In the genomic region with DNA sequence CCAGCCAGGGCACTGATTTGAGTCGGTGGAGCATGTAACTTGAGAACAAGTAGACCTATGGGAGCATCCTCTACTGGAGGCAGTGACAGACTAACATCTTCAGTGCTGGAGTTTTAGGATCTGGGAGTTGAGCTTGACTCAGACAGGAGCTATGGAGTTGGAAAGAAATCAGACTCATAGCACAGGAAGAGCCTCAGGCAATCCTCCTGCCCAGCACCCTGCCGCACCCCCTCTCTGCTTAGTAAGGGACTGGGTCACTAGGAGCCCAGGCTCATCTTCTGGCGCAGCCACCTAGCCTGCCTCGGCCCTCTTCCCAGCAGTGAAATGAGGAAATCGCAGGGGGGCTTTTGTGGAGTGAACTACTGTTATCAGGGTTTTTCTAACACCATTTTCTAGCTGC, we compare ENCODE assay signal across 11 cellular contexts. TPM values are rescaled to one million over a fixed set of nuclear protein-coding genes. Genes with fewer than 3 reads are reported as not detected.
DNase-seq lines count a peak whose midpoint lies in the region; ATAC-seq and TF ChIP-seq lines count a peak whose summit lies in the region.
"Had no signal": no experiment of that assay in that cellular context is flagged by ENCODE, and none has a peak within 500 bp of the region (broad histone marks: within the 10 kb centered on the region; RNA-seq: fewer than 3 reads in every experiment).

No MANE protein-coding gene starts in this region.

- no peaks in the 10 kb centered on the region for H3K36me3 ChIP-seq in endodermal cell (ENCODE audit: control insufficient read depth, insufficient read depth, low read length)

- H3K4me1 ChIP-seq in endodermal cell (ENCODE audit: control insufficient read depth, insufficient read depth, low read length): no peaks in the 10 kb centered on the region

- POLR2A ChIA-PET in activated CD4-positive, alpha-beta T cell treated with anti-CD3 and anti-CD28 coated beads for 36 hours (lab: Charles Lee): interaction anchor here (1.7 to 6.0 kb wide), 3 partner anchors 8 to 15 kb away, joined by 4 to 144 read pairs (median 58); no protein-coding TSS in a partner anchor
- POLR2A ChIA-PET in HEK293T (lab: Yijun Ruan, JAX): interaction anchor here (1.7 kb wide), 1 partner anchor 9 kb away, joined by 7 read pairs; no protein-coding TSS in a partner anchor

- H3K27me3 Mint-ChIP-seq in activated CD4-positive, alpha-beta T cell treated with anti-CD3 and anti-CD28 coated beads for 36 hours: no peaks in the 10 kb centered on the region
- peaks cover 20% of the 10 kb centered on the region for H3K27me3 Mint-ChIP-seq in endodermal cell (ENCODE audit: insufficient read depth)

- peaks cover 78% of the 10 kb centered on the region for H3K36me3 Mint-ChIP-seq in activated CD4-positive, alpha-beta T cell treated with anti-CD3 and anti-CD28 coated beads for 36 hours (ENCODE audit: low read depth)
- H3K36me3 Mint-ChIP-seq in endodermal cell (ENCODE audit: low read depth): no peaks in the 10 kb centered on the region

- H3K27me3 ChIP-seq in endodermal cell (ENCODE audit: control insufficient read depth, insufficient read depth, low read length, poor library complexity, severe bottlenecking): peaks cover 23% of the 10 kb centered on the region

- no peak overlapping the region for H3K27ac ChIP-seq in endodermal cell (ENCODE audit: low read depth, low read length)

- TF ChIP-seq CTCF in endodermal cell (conservative IDR thresholded peaks at IDR 0.05): no peak

- H3K9ac ChIP-seq in endodermal cell (ENCODE audit: extremely low read depth, low read length, poor library complexity, severe bottlenecking): no peak overlapping the region

- peak overlapping the region; percentile 97 for H3K4me3 Mint-ChIP-seq in activated CD4-positive, alpha-beta T cell treated with anti-CD3 and anti-CD28 coated beads for 36 hours
- no peak overlapping the region for H3K4me3 Mint-ChIP-seq in endodermal cell

- CTCF ChIA-PET in activated CD4-positive, alpha-beta T cell treated with anti-CD3 and anti-CD28 coated beads for 36 hours (lab: Charles Lee): interaction anchor here (0.9 to 9.2 kb wide), 3 partner anchors 11 to 221 kb away, joined by 3 to 95 read pairs (median 3); partner anchors contain the start of gene CNNM4
- CTCF ChIA-PET in HEK293T (lab: Yijun Ruan, JAX): interaction anchor here (1.0 kb wide), 1 partner anchor 54 kb away, joined by 3 read pairs; no protein-coding TSS in a partner anchor

- WGBS in endodermal cell (ENCODE audit: insufficient coverage in 1 of 2, insufficient read length in 1 of 2), 2 experiments: 36 to 65% methylated on average over 2 to 5 of the region's 5 CpGs

- peak overlapping the region; percentile 96 for H3K27ac Mint-ChIP-seq in activated CD4-positive, alpha-beta T cell treated with anti-CD3 and anti-CD28 coated beads for 36 hours
- H3K27ac Mint-ChIP-seq in endodermal cell: no peak overlapping the region

- no peak for DNase-seq in activated CD4-positive, alpha-beta T cell treated with anti-CD3 and anti-CD28 coated beads for 36 hours
- no peak for DNase-seq in activated CD4-positive, alpha-beta T cell treated with anti-CD3 and anti-CD28 coated beads for 48 hours
- DNase-seq in SW 1271 (lab: John Stamatoyannopoulos, UW) (peak; percentile 14 to 40), endodermal cell (peak; percentile 42), renal cortical epithelial cell (ENCODE audit: low read depth) (peak; percentile 35), HuH-7 (ENCODE audit: low spot score) (no peak), HEK293T (ENCODE audit: extremely low spot score) (no peak)
- DNase-seq: effector memory CD4-positive, alpha-beta T cell; left colon; NCI-H146 had no signal

- peaks cover 71% of the 10 kb centered on the region for H3K4me1 Mint-ChIP-seq in activated CD4-positive, alpha-beta T cell treated with anti-CD3 and anti-CD28 coated beads for 36 hours
- peaks cover 22% of the 10 kb centered on the region for H3K4me1 Mint-ChIP-seq in endodermal cell

- no peak for ATAC-seq in activated CD4-positive, alpha-beta T cell treated with anti-CD3 and anti-CD28 coated beads for 36 hours
- no peak for ATAC-seq in HG03432 (IDR thresholded peaks at IDR 0.05; ENCODE audit: unreplicated experiment)
- ATAC-seq: left colon had no signal

- H3K9me3 ChIP-seq in endodermal cell (ENCODE audit: control insufficient read depth, low read length): no peaks in the 10 kb centered on the region

- no peak overlapping the region for H3K4me3 ChIP-seq in endodermal cell (ENCODE audit: low read length)

- H3K9me3 Mint-ChIP-seq in activated CD4-positive, alpha-beta T cell treated with anti-CD3 and anti-CD28 coated beads for 36 hours (ENCODE audit: low read depth): no peaks in the 10 kb centered on the region
- peaks cover 2% of the 10 kb centered on the region for H3K9me3 Mint-ChIP-seq in endodermal cell

- intact Hi-C loops in activated CD4-positive, alpha-beta T cell treated with anti-CD3 and anti-CD28 coated beads for 36 hours (cut with DNase I, micrococcal nuclease): no loop called here

TF ChIP-seq in HEK293T, 16 proteins besides CTCF, POLR2A, EP300 and RAD21:
- TF ChIP-seq TARDBP (IDR thresholded peaks at IDR 0.05) (no peak), ARNT (IDR thresholded peaks at IDR 0.05) (no peak), ZNF384 (IDR thresholded peaks at IDR 0.05) (no peak), L3MBTL2 (conservative IDR thresholded peaks at IDR 0.05) (no peak), NFRKB (IDR thresholded peaks at IDR 0.05) (no peak), FOXM1 (IDR thresholded peaks at IDR 0.05; ENCODE audit: borderline replicate concordance) (no peak), FOXA1 (IDR thresholded peaks at IDR 0.05) (no peak), PKNOX1 (IDR thresholded peaks at IDR 0.05) (no peak), FOXK2 (IDR thresholded peaks at IDR 0.05) (no peak), HDGF (IDR thresholded peaks at IDR 0.05; ENCODE audit: borderline replicate concordance) (no peak)

RNA-seq across cellular contexts. Expression of gene ARID5A, which starts 3.6 kb away (rescaled TPM):
- 100 to 1,000 TPM; 179 to 191 TPM for total RNA-seq in activated CD4-positive, alpha-beta T cell treated with anti-CD3 and anti-CD28 coated beads for 36 hours
- total RNA-seq in endodermal cell: 1 to 10 TPM; 1.8 to 3.5 TPM
- 6.4 TPM for polyA plus RNA-seq in endodermal cell (2013, experiment 1 of 2)
- 6.9 TPM for polyA plus RNA-seq in endodermal cell (2013, experiment 2 of 2)
- 3.3 and 6.6 TPM in 2 replicates for total RNA-seq in renal cortical epithelial cell

RNA-seq across cellular contexts. Expression of gene NEURL3, which starts 35.0 kb away (rescaled TPM):
- total RNA-seq in activated CD4-positive, alpha-beta T cell treated with anti-CD3 and anti-CD28 coated beads for 36 hours: under 1 TPM; 0.33 to 0.41 TPM
- not detected for total RNA-seq in endodermal cell
- polyA plus RNA-seq in endodermal cell (2013, experiment 1 of 2): not detected
- not detected for polyA plus RNA-seq in endodermal cell (2013, experiment 2 of 2)
- 9.0 and 31.1 TPM in 2 replicates for total RNA-seq in renal cortical epithelial cell

Comparison
In these comparisons a context has a peak if more than half of its experiments do, and no peak if none do; other contexts are left out.
1. DNase-seq: peak in SW 1271 (2 of 2), endodermal cell (single experiment) and renal cortical epithelial cell (single experiment); none in activated CD4-positive, alpha-beta T cell treated with anti-CD3 and anti-CD28 coated beads for 36 hours (single experiment), activated CD4-positive, alpha-beta T cell treated with anti-CD3 and anti-CD28 coated beads for 48 hours (single experiment), HuH-7 (single experiment) and HEK293T (single experiment).
2. RNA of gene ARID5A, which starts 3.6 kb away (total RNA-seq): 179 to 191 TPM in activated CD4-positive, alpha-beta T cell treated with anti-CD3 and anti-CD28 coated beads for 36 hours; 1.8 to 3.5 TPM in endodermal cell and 3.3 to 6.6 TPM in renal cortical epithelial cell; every median in the first group is over 10 times any median in the second.